In genomic region chr9:123378028-123378427, GRCh38 we compare ENCODE assay signal across 30 cellular contexts. TPM values are rescaled to one million over a fixed set of nuclear protein-coding genes. Genes with fewer than 3 reads are reported as not detected.
DNase-seq lines count a peak whose midpoint lies in the region; ATAC-seq and TF ChIP-seq lines count a peak whose summit lies in the region.
"Had no signal": no experiment of that assay in that cellular context is flagged by ENCODE, and none has a peak within 500 bp of the region (broad histone marks: within the 10 kb centered on the region; RNA-seq: fewer than 3 reads in every experiment).

No MANE protein-coding gene starts in this region.

- no peak for DNase-seq in stimulated activated naive CD8-positive, alpha-beta T cell treated with anti-CD3 and anti-CD28 coated beads, Interleukin-15, amount 100 ng/mL, for 72 hours
- DNase-seq in stimulated activated naive CD8-positive, alpha-beta T cell treated with anti-CD3 and anti-CD28 coated beads, Interleukin-15, Interleukin-2, amounts not matched to agents 100 U/mL and 50 U/mL, for 24 hours: no peak
- DNase-seq in colonic mucosa: peak; percentile 51
- DNase-seq in H7: no peak
- no peak for DNase-seq in DMS153 treated with DMSO at 0.1 percent for 48 hours (lab: John Stamatoyannopoulos, UW; ENCODE audit: unreplicated experiment)
- no peak for DNase-seq in NCI-H510A treated with DMSO at 0.1 percent for 48 hours (lab: John Stamatoyannopoulos, UW)
- DNase-seq in GM10248 (ENCODE audit: extremely low spot score): no peak
- DNase-seq: activated CD4-positive, alpha-beta T cell treated with anti-CD3 and anti-CD28 coated beads for 36 hours; activated CD8-positive, alpha-beta memory T cell treated with anti-CD3 and anti-CD28 coated beads for 24 hours; activated naive CD4-positive, alpha-beta T cell; activated T-cell treated with anti-CD3 and anti-CD28 coated beads, Interleukin-2, amount 50 U/mL, for 4 hours; adrenal gland; brain microvascular endothelial cell; Caco-2; cortex of kidney; H9; left ventricle myocardium superior; NCI-H1436 treated with DMSO at 0.1 percent for 48 hours; NCI-H2107; NCI-H446 treated with DMSO at 0.1 percent for 48 hours; PC-9; psoas muscle; stimulated activated CD4-positive, alpha-beta T cell treated with anti-CD3 and anti-CD28 coated beads, Interleukin-1b, Interleukin-23, amount 100 ng/mL, for 48 hours; T-helper 1 cell; uterus had no signal

- H3K36me3 ChIP-seq in colonic mucosa (no peaks in the 10 kb centered on the region), H7 (replicated peaks; ENCODE audit: control insufficient read depth, insufficient read depth, low read length) (no peaks in the 10 kb centered on the region)
- H3K36me3 ChIP-seq: BE2C, brain microvascular endothelial cell, uterus had no signal

- peaks cover 22% of the 10 kb centered on the region for H3K4me1 ChIP-seq in colonic mucosa
- H3K4me1 ChIP-seq: psoas muscle had no signal

- peak overlapping the region; percentile 8 to 76 for H3K9ac ChIP-seq in colonic mucosa (ENCODE audit: low read depth in 2 of 2, low read length in 2 of 2)

- no peaks in the 10 kb centered on the region for H3K9me3 Mint-ChIP-seq in stimulated activated naive CD8-positive, alpha-beta T cell treated with anti-CD3 and anti-CD28 coated beads, Interleukin-15, amount 100 ng/mL, for 72 hours
- no peaks in the 10 kb centered on the region for H3K9me3 Mint-ChIP-seq in nephron
- H3K9me3 Mint-ChIP-seq: activated T-cell treated with anti-CD3 and anti-CD28 coated beads, Interleukin-2, amount 50 U/mL, for 4 hours; H9 had no signal

- no peaks in the 10 kb centered on the region for H3K9me3 ChIP-seq in colonic mucosa
- H3K9me3 ChIP-seq: adrenal gland, BE2C, Caco-2, psoas muscle, suprapubic skin, uterus had no signal

- H3K36me3 Mint-ChIP-seq in nephron (ENCODE audit: low read depth): peaks cover 4% of the 10 kb centered on the region

- TF ChIP-seq CTCF in colonic mucosa (IDR thresholded peaks at IDR 0.05): no peak
- TF ChIP-seq CTCF in nephron (IDR thresholded peaks at IDR 0.05; ENCODE audit: unreplicated experiment in 3 of 3): no peak
- TF ChIP-seq CTCF in GM10248 (IDR thresholded peaks at IDR 0.05; ENCODE audit: control extremely low read depth, extremely low read depth, low read depth, missing control alignments): no peak

- no peak overlapping the region for H3K27ac Mint-ChIP-seq in stimulated activated naive CD8-positive, alpha-beta T cell treated with anti-CD3 and anti-CD28 coated beads, Interleukin-15, amount 100 ng/mL, for 72 hours
- peak overlapping the region; percentile 87 to 97 (median 93) for H3K27ac Mint-ChIP-seq in nephron
- H3K27ac Mint-ChIP-seq: activated CD4-positive, alpha-beta T cell treated with anti-CD3 and anti-CD28 coated beads for 36 hours had no signal

- H3K4me1 Mint-ChIP-seq in stimulated activated naive CD8-positive, alpha-beta T cell treated with anti-CD3 and anti-CD28 coated beads, Interleukin-15, amount 100 ng/mL, for 72 hours: peaks cover 11% of the 10 kb centered on the region
- peaks cover 37% of the 10 kb centered on the region for H3K4me1 Mint-ChIP-seq in nephron
- H3K4me1 Mint-ChIP-seq: IgD-negative memory B cell had no signal

- H3K27me3 Mint-ChIP-seq in stimulated activated naive CD8-positive, alpha-beta T cell treated with anti-CD3 and anti-CD28 coated beads, Interleukin-15, amount 100 ng/mL, for 72 hours: peaks cover 30% of the 10 kb centered on the region
- H3K27me3 Mint-ChIP-seq in nephron (ENCODE audit: low read depth): peaks cover 12% of the 10 kb centered on the region

- POLR2A ChIA-PET in GM10248 (lab: Yijun Ruan, JAX): interaction anchor here (0.6 kb wide), 1 partner anchor 1077 kb away, joined by 3 read pairs; no protein-coding TSS in a partner anchor

- ATAC-seq in stimulated activated naive CD8-positive, alpha-beta T cell treated with anti-CD3 and anti-CD28 coated beads, Interleukin-15, amount 100 ng/mL, for 72 hours: peak; percentile 14
- no peak for ATAC-seq in stimulated activated naive CD8-positive, alpha-beta T cell treated with anti-CD3 and anti-CD28 coated beads, Interleukin-15, Interleukin-2, amounts not matched to agents 100 U/mL and 50 U/mL, for 24 hours
- ATAC-seq: activated CD4-positive, alpha-beta T cell treated with anti-CD3 and anti-CD28 coated beads for 36 hours; left ventricle myocardium superior had no signal

- H3K27me3 ChIP-seq in colonic mucosa (no peaks in the 10 kb centered on the region), H7 (ENCODE audit: control insufficient read depth, insufficient read depth, low read length) (no peaks in the 10 kb centered on the region)
- H3K27me3 ChIP-seq: uterus had no signal

- H3K4me3 ChIP-seq in colonic mucosa (no peak overlapping the region), H7 (ENCODE audit: insufficient read depth, low read depth, low read length) (no peak overlapping the region)
- H3K4me3 ChIP-seq: adrenal gland, PC-9, psoas muscle, skin epidermis, suprapubic skin, uterus had no signal

- CTCF ChIA-PET in GM10248 (lab: Yijun Ruan, JAX): no interaction called here

- intact Hi-C loops in colonic mucosa (cut with DNase I): no loop called here

- H3K27ac ChIP-seq in colonic mucosa: peak overlapping the region; percentile 9
- H3K27ac ChIP-seq: adrenal gland, brain microvascular endothelial cell, PC-9, psoas muscle, skin epidermis, suprapubic skin had no signal

- H3K4me3 Mint-ChIP-seq in stimulated activated naive CD8-positive, alpha-beta T cell treated with anti-CD3 and anti-CD28 coated beads, Interleukin-15, amount 100 ng/mL, for 72 hours: no peak overlapping the region
- peak overlapping the region in 2 of 3 experiments; percentile 16 to 30 for H3K4me3 Mint-ChIP-seq in nephron
- H3K4me3 Mint-ChIP-seq: activated CD4-positive, alpha-beta T cell treated with anti-CD3 and anti-CD28 coated beads for 36 hours; activated T-cell treated with anti-CD3 and anti-CD28 coated beads, Interleukin-2, amount 50 U/mL, for 4 hours; H9; IgD-negative memory B cell had no signal

RNA-seq across cellular contexts. Expression of gene CRB2, which starts 22.0 kb away (rescaled TPM):
- 1 to 10 TPM in 1 of 2 donors, under 1 TPM in 1; 0.69 to 2.4 TPM for total RNA-seq in colonic mucosa
- total RNA-seq in H7 (2014; rRNA removed; shearing (Covaris generic)): 1.6 and 1.7 TPM in 2 replicates
- total RNA-seq: activated CD4-positive, alpha-beta T cell treated with anti-CD3 and anti-CD28 coated beads for 36 hours; PC-9; suprapubic skin had no signal

Comparison
In these comparisons a context has a peak if more than half of its experiments do, and no peak if none do; other contexts are left out.
1. H3K27ac Mint-ChIP-seq: peak in nephron (3 of 3); none in stimulated activated naive CD8-positive, alpha-beta T cell treated with anti-CD3 and anti-CD28 coated beads, Interleukin-15, amount 100 ng/mL, for 72 hours (0 of 2).
2. H3K4me3 Mint-ChIP-seq: peak in nephron (2 of 3); none in stimulated activated naive CD8-positive, alpha-beta T cell treated with anti-CD3 and anti-CD28 coated beads, Interleukin-15, amount 100 ng/mL, for 72 hours (0 of 2).